33 cellular contexts compared by ENCODE assay signal in the genomic region with DNA sequence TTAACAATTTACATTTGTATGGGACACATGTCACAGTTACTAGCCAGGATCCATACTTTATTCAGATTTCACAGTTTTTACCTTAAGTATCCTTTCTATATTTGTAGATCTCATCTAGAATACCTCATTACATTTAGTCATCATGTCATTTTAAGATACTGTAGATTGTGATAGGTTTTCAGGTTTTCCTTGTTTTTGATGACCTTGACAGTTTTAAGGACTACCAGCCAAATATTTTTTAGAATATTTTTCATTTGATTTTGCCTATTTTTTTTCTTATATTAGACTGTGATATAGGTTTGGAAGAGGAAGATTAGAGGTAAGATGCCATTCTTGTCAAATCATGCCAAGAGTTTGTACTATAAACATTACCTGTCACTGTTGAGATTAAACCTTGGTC.
"Had no signal": no experiment of that assay in that cellular context is flagged by ENCODE, and none has a peak within 500 bp of the region (broad histone marks: within the 10 kb centered on the region; RNA-seq: fewer than 3 reads in every experiment).

No MANE protein-coding gene starts in this region.

- DNase-seq: activated effector memory CD4-positive, alpha-beta T cell treated with anti-CD3 and anti-CD28 coated beads, Interleukin-2, amount 50 U/mL, for 16 hours; activated effector memory CD4-positive, alpha-beta T cell treated with Interleukin-2 at 50 U/mL for 16 hours; activated gamma-delta T cell treated with Interleukin-2 at 50 U/mL for 16 hours; activated naive CD4-positive, alpha-beta T cell; activated naive CD4-positive, alpha-beta T cell treated with anti-CD3 and anti-CD28 coated beads for 36 hours; activated naive CD4-positive, alpha-beta T cell treated with anti-CD3 and anti-CD28 coated beads, Interleukin-2, amount 10 ng/mL, durations not matched to agents 7 days and 5 days; activated naive CD4-positive, alpha-beta T cell treated with anti-CD3 and anti-CD28 coated beads, Interleukin-2, amount 50 U/mL, for 16 hours; activated naive CD4-positive, alpha-beta T cell treated with Interleukin-2 at 50 U/mL for 16 hours; activated naive CD8-positive, alpha-beta T cell treated with anti-CD3 and anti-CD28 coated beads for 36 hours; activated naive CD8-positive, alpha-beta T cell treated with anti-CD3 and anti-CD28 coated beads, Interleukin-2, amount 10 ng/mL, durations not matched to agents 7 days and 5 days; activated naive CD8-positive, alpha-beta T cell treated with anti-CD3 and anti-CD28 coated beads, Interleukin-2, amount 50 U/mL, for 24 hours; activated T-cell treated with anti-CD3 and anti-CD28 coated beads, Interleukin-2, amount 50 U/mL, for 1 hour; activated T-cell treated with anti-CD3 and anti-CD28 coated beads, Interleukin-2, amount 50 U/mL, for 24 hours; activated T-cell treated with anti-CD3 and anti-CD28 coated beads, Interleukin-2, amount 50 U/mL, for 4 hours; activated T-cell treated with anti-CD3 and anti-CD28 coated beads, Interleukin-2, amount 50 U/mL, for 48 hours; activated T-cell treated with anti-CD3 and anti-CD28 coated beads, Interleukin-2, amount 50 U/mL, for 72 hours; adrenal gland; amniotic stem cell; amygdala; anterior cingulate cortex; aorta; body of pancreas; brain microvascular endothelial cell; caudate nucleus; central memory CD4-positive, alpha-beta T cell; cerebellar nuclear complex had no signal

- H3K27me3 ChIP-seq: adrenal gland, ascending aorta, body of pancreas, brain microvascular endothelial cell, breast epithelium, cardiac muscle cell had no signal

- H3K9me3 ChIP-seq: adrenal gland, ascending aorta, body of pancreas, breast epithelium had no signal

- ATAC-seq: activated naive CD4-positive, alpha-beta T cell treated with anti-CD3 and anti-CD28 coated beads, Interleukin-2, amount 50 U/mL, for 72 hours; activated naive CD8-positive, alpha-beta T cell treated with anti-CD3 and anti-CD28 coated beads, Interleukin-2, amount 50 U/mL, for 24 hours; activated T-cell treated with anti-CD3 and anti-CD28 coated beads, Interleukin-2, amount 50 U/mL, for 4 hours; activated T-cell treated with anti-CD3 and anti-CD28 coated beads, Interleukin-2, amount 50 U/mL, for 72 hours; activated T-helper 17 cell treated with anti-CD3 and anti-CD28 coated beads, Interleukin-2, amount 50 U/mL, for 72 hours; body of pancreas had no signal

- H3K36me3 ChIP-seq: adrenal gland, ascending aorta, brain microvascular endothelial cell, breast epithelium, cardiac muscle cell had no signal

- FAIRE-seq: astrocyte, bronchial epithelial cell had no signal

- H3K4me1 ChIP-seq: adrenal gland, ascending aorta, body of pancreas, breast epithelium had no signal

- H3K4me3 ChIP-seq: adrenal gland, ascending aorta, body of pancreas, breast epithelium, cardiac muscle cell had no signal

- H3K27ac ChIP-seq: adrenal gland, ascending aorta, body of pancreas, brain microvascular endothelial cell, breast epithelium, cardiac muscle cell had no signal
